1 cellular context compared by ENCODE assay signal in the genomic region with DNA sequence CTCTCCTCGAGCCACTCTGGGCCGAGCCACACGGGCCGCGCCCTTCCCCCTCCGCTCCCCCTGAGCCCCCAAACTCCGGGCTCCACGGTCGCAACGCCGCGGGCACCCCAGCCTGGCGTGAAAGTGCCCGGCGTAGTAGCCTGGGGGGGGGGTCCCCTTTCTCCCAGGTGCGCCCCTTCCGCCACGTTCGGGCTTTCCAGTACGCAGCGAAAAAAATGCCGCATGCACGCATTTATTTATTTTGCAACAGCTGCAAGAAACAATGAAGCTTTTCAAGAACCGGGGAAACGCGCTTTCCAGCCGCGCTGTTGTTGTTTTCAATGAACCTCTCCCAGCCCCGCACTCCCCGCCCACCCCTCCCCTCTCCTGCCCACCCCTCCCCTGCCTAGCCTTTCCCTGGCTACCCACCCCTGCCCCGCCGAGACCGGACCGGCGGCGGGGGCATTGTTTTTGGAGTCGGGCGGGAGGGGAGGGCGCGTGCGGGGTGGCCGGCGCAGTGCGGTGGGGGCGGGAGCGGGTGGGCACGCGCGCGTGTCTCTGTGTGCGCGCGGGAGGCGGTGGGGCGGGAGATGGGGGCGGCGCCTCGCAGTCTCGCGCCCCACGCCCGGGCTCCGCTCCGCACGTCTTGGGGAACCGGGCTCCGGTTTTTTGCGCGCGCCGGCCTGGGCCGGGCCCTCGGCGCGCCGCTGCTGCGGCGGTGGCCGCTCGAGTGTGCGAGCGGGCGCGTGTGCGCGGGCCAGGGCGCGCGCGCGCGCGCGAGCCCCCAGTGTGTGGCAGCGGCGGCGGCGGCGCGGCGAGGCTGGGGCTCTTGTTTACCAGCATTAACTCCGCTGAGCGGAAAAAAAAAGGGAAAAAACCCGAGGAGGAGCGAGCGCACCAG.
A peak's percentile ranks its signal among the peaks of the same experiment; 100 is the strongest.
TF ChIP-seq lines count a peak whose summit lies in the region.

Gene IGF1R (plus strand): TSS at position 766 of the 880 bp plus-strand sequence. CDS start 1,043 bp downstream, outside the sequence.

TF ChIP-seq in IMR-90, 13 proteins besides CTCF, POLR2A, EP300 and RAD21 (continued from another document):
- no peak for TF ChIP-seq CHD1 (IDR thresholded peaks at IDR 0.05; ENCODE audit: low read depth, low read length)
- no peak for TF ChIP-seq RCOR1 (IDR thresholded peaks at IDR 0.05; ENCODE audit: insufficient replicate concordance, low read length)
- peak; percentile 65 for TF ChIP-seq MAZ (IDR thresholded peaks at IDR 0.05; ENCODE audit: borderline replicate concordance, low read depth, low read length)
- TF ChIP-seq CEBPB (IDR thresholded peaks at IDR 0.05; ENCODE audit: low read depth, low read length) = no peak
- no peak for TF ChIP-seq USF2 (IDR thresholded peaks at IDR 0.05; ENCODE audit: low read depth, low read length)
- no peak for TF ChIP-seq RFX5 (IDR thresholded peaks at IDR 0.05; ENCODE audit: low read depth, low read length)
- peak; percentile 74 for TF ChIP-seq MXI1 (IDR thresholded peaks at IDR 0.05; ENCODE audit: borderline replicate concordance, low read depth, low read length)
- TF ChIP-seq FOS (IDR thresholded peaks at IDR 0.05; ENCODE audit: low read depth, low read length) = no peak
- TF ChIP-seq BHLHE40 (IDR thresholded peaks at IDR 0.05; ENCODE audit: low read depth, low read length) = peak; percentile 7; the same call in 1 of the 2 replicates
- TF ChIP-seq MAFK (IDR thresholded peaks at IDR 0.05; ENCODE audit: low read depth, low read length) = no peak
TF ChIP-seq in IMR-90: peak in this region for 4.
